In the genomic region with DNA sequence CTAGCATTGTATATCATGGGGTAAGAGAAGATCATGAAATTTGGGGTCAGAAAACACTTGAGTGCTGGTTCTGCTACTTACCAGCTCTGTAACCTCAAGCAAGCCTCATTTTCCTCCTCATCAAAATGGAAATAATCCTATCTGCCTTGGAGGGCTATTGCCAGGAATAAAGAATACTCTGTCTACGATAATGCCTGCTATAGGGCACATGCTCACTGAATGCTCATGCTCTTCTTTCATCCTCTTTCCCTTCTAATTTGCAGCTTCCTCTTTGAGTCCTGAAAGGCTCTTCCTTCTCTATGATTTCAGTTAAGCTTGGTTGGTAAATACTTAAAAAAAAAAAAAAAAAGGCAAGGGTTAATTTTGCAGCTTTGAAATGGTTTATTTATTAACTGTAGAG, we compare ENCODE assay signal across 28 cellular contexts. TPM values are rescaled to one million over a fixed set of nuclear protein-coding genes. Genes with fewer than 3 reads are reported as not detected.
DNase-seq lines count a peak whose midpoint lies in the region; ATAC-seq and TF ChIP-seq lines count a peak whose summit lies in the region.
"Had no signal": no experiment of that assay in that cellular context is flagged by ENCODE, and none has a peak within 500 bp of the region (broad histone marks: within the 10 kb centered on the region; RNA-seq: fewer than 3 reads in every experiment).

No MANE protein-coding gene starts in this region.

- TF ChIP-seq POLR2A in stomach (IDR thresholded peaks at IDR 0.05) = no peak

- DNase-seq in NOMO-1 treated with DMSO at 0.1 percent for 48 hours (lab: John Stamatoyannopoulos, UW; ENCODE audit: unreplicated experiment) = peak; percentile 20
- DNase-seq in NOMO-1 treated with dmso at 0.1 percent for 144 hours (lab: John Stamatoyannopoulos, UW; ENCODE audit: unreplicated experiment) = no peak
- no peak for DNase-seq in WTC11 (ENCODE audit: low spot score)
- no peak for DNase-seq in tibial artery
- DNase-seq in activated T-helper 1 cell treated with anti-CD3 and anti-CD28 coated beads, Interleukin-12 subunit alpha, Interleukin-12 subunit beta, Interleukin-2, Interleukin-4 antibody, amounts not matched to agents 30 ng/mL and 10 ng/mL and 1 ng/mL, durations not matched to agents 14 hours and 24 hours and 36 hours (ENCODE audit: low spot score) = no peak
- no peak for DNase-seq in stomach
- no peak for DNase-seq in GDM1 (lab: John Stamatoyannopoulos, UW)
- DNase-seq: activated CD4-positive, alpha-beta T cell treated with anti-CD3 and anti-CD28 coated beads for 1 hour; activated CD8-positive, alpha-beta T cell treated with anti-CD3 and anti-CD28 coated beads for 36 hours; activated gamma-delta T cell; activated naive CD8-positive, alpha-beta T cell treated with anti-CD3 and anti-CD28 coated beads, Interleukin-2, amount 50 U/mL, for 24 hours; CD4-positive, CD25-positive, alpha-beta regulatory T cell; effector CD8-positive, alpha-beta T cell; left ventricle myocardium superior; NCI-H1092; NCI-H187 treated with DMSO at 0.1 percent for 48 hours; NCI-H345; NCI-H748 treated with DMSO at 0.1 percent for 48 hours; stimulated activated naive CD8-positive, alpha-beta T cell treated with anti-CD3 and anti-CD28 coated beads, Interleukin-15, Interleukin-2, amounts not matched to agents 100 U/mL and 50 U/mL, for 24 hours; T-helper 1 cell had no signal

- peak overlapping the region; percentile 46 for H3K27ac Mint-ChIP-seq in WTC11
- no peak overlapping the region for H3K27ac Mint-ChIP-seq in activated T-helper 1 cell treated with anti-CD3 and anti-CD28 coated beads, Interleukin-12 subunit alpha, Interleukin-12 subunit beta, Interleukin-2, Interleukin-4 antibody, amounts not matched to agents 30 ng/mL and 10 ng/mL and 1 ng/mL, durations not matched to agents 14 hours and 24 hours and 36 hours
- H3K27ac Mint-ChIP-seq: activated CD8-positive, alpha-beta T cell treated with anti-CD3 and anti-CD28 coated beads for 36 hours; activated naive CD8-positive, alpha-beta T cell treated with anti-CD3 and anti-CD28 coated beads, Interleukin-2, amount 50 U/mL, for 24 hours; CD4-positive, CD25-positive, alpha-beta regulatory T cell had no signal

- H3K27me3 Mint-ChIP-seq in WTC11 (ENCODE audit: low read depth) = peaks cover 21% of the 10 kb centered on the region
- H3K27me3 Mint-ChIP-seq in activated T-helper 1 cell treated with anti-CD3 and anti-CD28 coated beads, Interleukin-12 subunit alpha, Interleukin-12 subunit beta, Interleukin-2, Interleukin-4 antibody, amounts not matched to agents 30 ng/mL and 10 ng/mL and 1 ng/mL, durations not matched to agents 14 hours and 24 hours and 36 hours (ENCODE audit: insufficient read depth) = peaks cover 21% of the 10 kb centered on the region
- H3K27me3 Mint-ChIP-seq: brain had no signal

- peaks cover 7% of the 10 kb centered on the region for H3K9me3 ChIP-seq in iPS-18a (ENCODE audit: control insufficient read depth, low read depth, low read length)
- no peaks in the 10 kb centered on the region for H3K9me3 ChIP-seq in tibial artery
- no peaks in the 10 kb centered on the region for H3K9me3 ChIP-seq in stomach
- H3K9me3 ChIP-seq: gastroesophageal sphincter, tibial nerve had no signal

- H3K36me3 ChIP-seq in iPS-18a (ENCODE audit: control insufficient read depth, low read depth, low read length) (no peaks in the 10 kb centered on the region), tibial artery (no peaks in the 10 kb centered on the region), stomach (no peaks in the 10 kb centered on the region)
- H3K36me3 ChIP-seq: gastroesophageal sphincter, tibial nerve had no signal

- H3K4me1 ChIP-seq in iPS-18a (ENCODE audit: control insufficient read depth, low read depth, low read length) = peaks cover 16% of the 10 kb centered on the region
- H3K4me1 ChIP-seq in tibial artery = peaks cover 0 to 63% (median 39%) of the 10 kb centered on the region in 4 donors
- H3K4me1 ChIP-seq in stomach = peaks cover 12 to 48% (median 18%) of the 10 kb centered on the region in 4 donors
- H3K4me1 ChIP-seq: parathyroid adenoma had no signal

- no peak for TF ChIP-seq EP300 in stomach (IDR thresholded peaks at IDR 0.05)

- CTCF ChIA-PET in WTC11 (lab: Charles Lee) = interaction anchor here (0.7 to 2.2 kb wide), 12 partner anchors 8 to 1831 kb away, joined by 3 to 25 read pairs (median 4); partner anchors contain the start of genes RPL39L, RTP1 and SST

- H3K9ac ChIP-seq in iPS-18a (ENCODE audit: low read length) = no peak overlapping the region
- H3K9ac ChIP-seq: parathyroid adenoma had no signal

- H3K36me3 Mint-ChIP-seq in WTC11 = peaks cover 34% of the 10 kb centered on the region
- H3K36me3 Mint-ChIP-seq in activated T-helper 1 cell treated with anti-CD3 and anti-CD28 coated beads, Interleukin-12 subunit alpha, Interleukin-12 subunit beta, Interleukin-2, Interleukin-4 antibody, amounts not matched to agents 30 ng/mL and 10 ng/mL and 1 ng/mL, durations not matched to agents 14 hours and 24 hours and 36 hours (ENCODE audit: low read depth) = no peaks in the 10 kb centered on the region
- H3K36me3 Mint-ChIP-seq: brain; CD4-positive, CD25-positive, alpha-beta regulatory T cell had no signal

- peak; percentile 25 for ATAC-seq in WTC11
- ATAC-seq: activated CD8-positive, alpha-beta T cell treated with anti-CD3 and anti-CD28 coated beads for 36 hours; activated naive CD8-positive, alpha-beta T cell treated with anti-CD3 and anti-CD28 coated beads, Interleukin-2, amount 50 U/mL, for 24 hours; esophagus mucosa; sciatic nerve; stimulated activated naive CD8-positive, alpha-beta T cell treated with anti-CD3 and anti-CD28 coated beads, Interleukin-15, Interleukin-2, amounts not matched to agents 100 U/mL and 50 U/mL, for 24 hours had no signal

- H3K27ac ChIP-seq in iPS-18a (ENCODE audit: low read length) = no peak overlapping the region
- peak overlapping the region; percentile 67 to 73 for H3K27ac ChIP-seq in tibial artery
- no peak overlapping the region for H3K27ac ChIP-seq in stomach
- H3K27ac ChIP-seq: 22Rv1, parathyroid adenoma, tibial nerve had no signal

- POLR2A ChIA-PET in WTC11 (lab: Charles Lee) = no interaction called here

- no peak for TF ChIP-seq CTCF in WTC11 (IDR thresholded peaks at IDR 0.05)
- no peak for TF ChIP-seq CTCF in tibial artery (IDR thresholded peaks at IDR 0.05)
- no peak for TF ChIP-seq CTCF in stomach (IDR thresholded peaks at IDR 0.05)

- H3K4me3 ChIP-seq in iPS-18a (ENCODE audit: low read length) (peak overlapping the region; percentile 1), tibial artery (no peak overlapping the region), stomach (no peak overlapping the region)
- H3K4me3 ChIP-seq: gastroesophageal sphincter, tibial nerve had no signal

- no peak overlapping the region for H3K4me3 Mint-ChIP-seq in WTC11
- no peak overlapping the region for H3K4me3 Mint-ChIP-seq in activated T-helper 1 cell treated with anti-CD3 and anti-CD28 coated beads, Interleukin-12 subunit alpha, Interleukin-12 subunit beta, Interleukin-2, Interleukin-4 antibody, amounts not matched to agents 30 ng/mL and 10 ng/mL and 1 ng/mL, durations not matched to agents 14 hours and 24 hours and 36 hours
- H3K4me3 Mint-ChIP-seq: activated CD8-positive, alpha-beta T cell treated with anti-CD3 and anti-CD28 coated beads for 36 hours; activated naive CD8-positive, alpha-beta T cell treated with anti-CD3 and anti-CD28 coated beads, Interleukin-2, amount 50 U/mL, for 24 hours; brain; CD4-positive, CD25-positive, alpha-beta regulatory T cell had no signal

- 46 to 84% (median 72%) methylated on average over 1 of the region's 1 CpG for WGBS in stomach, 5 donors

- intact Hi-C loops in tibial artery (cut with DNase I; ENCODE audit: low total_unique reads) = no loop called here
- intact Hi-C loops in activated T-helper 1 cell treated with anti-CD3 and anti-CD28 coated beads, Interleukin-12 subunit alpha, Interleukin-12 subunit beta, Interleukin-2, Interleukin-4 antibody, amounts not matched to agents 30 ng/mL and 10 ng/mL and 1 ng/mL, durations not matched to agents 14 hours and 24 hours and 36 hours (cut with micrococcal nuclease) = no loop called here
- intact Hi-C loops in stomach (cut with DNase I; ENCODE audit: low total_unique reads) = no loop called here

- H3K27me3 ChIP-seq in iPS-18a (ENCODE audit: control insufficient read depth, insufficient read depth, low read length) (no peaks in the 10 kb centered on the region), tibial artery (no peaks in the 10 kb centered on the region), stomach (no peaks in the 10 kb centered on the region)
- H3K27me3 ChIP-seq: gastroesophageal sphincter, tibial nerve had no signal

- H3K9me3 Mint-ChIP-seq in WTC11 = peaks cover 51% of the 10 kb centered on the region
- H3K9me3 Mint-ChIP-seq in activated T-helper 1 cell treated with anti-CD3 and anti-CD28 coated beads, Interleukin-12 subunit alpha, Interleukin-12 subunit beta, Interleukin-2, Interleukin-4 antibody, amounts not matched to agents 30 ng/mL and 10 ng/mL and 1 ng/mL, durations not matched to agents 14 hours and 24 hours and 36 hours = no peaks in the 10 kb centered on the region
- H3K9me3 Mint-ChIP-seq: activated CD8-positive, alpha-beta T cell treated with anti-CD3 and anti-CD28 coated beads for 36 hours; activated naive CD8-positive, alpha-beta T cell treated with anti-CD3 and anti-CD28 coated beads, Interleukin-2, amount 50 U/mL, for 24 hours had no signal

- H3K4me1 Mint-ChIP-seq in WTC11 = peaks cover 25% of the 10 kb centered on the region
- H3K4me1 Mint-ChIP-seq in activated T-helper 1 cell treated with anti-CD3 and anti-CD28 coated beads, Interleukin-12 subunit alpha, Interleukin-12 subunit beta, Interleukin-2, Interleukin-4 antibody, amounts not matched to agents 30 ng/mL and 10 ng/mL and 1 ng/mL, durations not matched to agents 14 hours and 24 hours and 36 hours (ENCODE audit: low read depth) = no peaks in the 10 kb centered on the region
- H3K4me1 Mint-ChIP-seq: activated naive CD8-positive, alpha-beta T cell treated with anti-CD3 and anti-CD28 coated beads, Interleukin-2, amount 50 U/mL, for 24 hours had no signal

TF ChIP-seq in WTC11, 78 proteins besides CTCF, POLR2A, EP300 and RAD21 (continues in another document):
- TF ChIP-seq ESRRA (CRISPR knock-in tag; IDR thresholded peaks at IDR 0.05; ENCODE audit: borderline replicate concordance) (no peak), FOXK1 (CRISPR knock-in tag; IDR thresholded peaks at IDR 0.05) (no peak), CREB1 (CRISPR knock-in tag; IDR thresholded peaks at IDR 0.05) (no peak), PRRX2 (CRISPR knock-in tag; IDR thresholded peaks at IDR 0.05) (no peak), RELA (CRISPR knock-in tag; IDR thresholded peaks at IDR 0.05; ENCODE audit: borderline replicate concordance) (no peak)

RNA-seq across cellular contexts. Expression of gene RTP1, which starts 12.8 kb away (rescaled TPM):
- 5.1 to 5.9 TPM (median 5.6 TPM) in 3 replicates for total RNA-seq in WTC11 (2021)
- not detected in 2 replicates for total RNA-seq in activated T-helper 1 cell treated with anti-CD3 and anti-CD28 coated beads, Interleukin-12 subunit alpha, Interleukin-12 subunit beta, Interleukin-2, Interleukin-4 antibody, amounts not matched to agents 30 ng/mL and 10 ng/mL and 1 ng/mL, durations not matched to agents 14 hours and 24 hours and 36 hours
- total RNA-seq in stomach = not detected
- polyA plus RNA-seq in stomach = not detected
- total RNA-seq: activated CD8-positive, alpha-beta T cell treated with anti-CD3 and anti-CD28 coated beads for 36 hours; CD4-positive, CD25-positive, alpha-beta regulatory T cell; esophagus mucosa; gastroesophageal sphincter; left ventricle myocardium superior; sciatic nerve; tibial nerve had no signal
- polyA plus RNA-seq: CD4-positive, CD25-positive, alpha-beta regulatory T cell had no signal

Comparison
In these comparisons a context has a peak if more than half of its experiments do, and no peak if none do; other contexts are left out.
1. H3K27ac ChIP-seq: peak in tibial artery (2 of 2); none in iPS-18a (single experiment) and stomach (0 of 5).